Comparison of ENCODE assay signal across 8 cellular contexts in the genomic region with DNA sequence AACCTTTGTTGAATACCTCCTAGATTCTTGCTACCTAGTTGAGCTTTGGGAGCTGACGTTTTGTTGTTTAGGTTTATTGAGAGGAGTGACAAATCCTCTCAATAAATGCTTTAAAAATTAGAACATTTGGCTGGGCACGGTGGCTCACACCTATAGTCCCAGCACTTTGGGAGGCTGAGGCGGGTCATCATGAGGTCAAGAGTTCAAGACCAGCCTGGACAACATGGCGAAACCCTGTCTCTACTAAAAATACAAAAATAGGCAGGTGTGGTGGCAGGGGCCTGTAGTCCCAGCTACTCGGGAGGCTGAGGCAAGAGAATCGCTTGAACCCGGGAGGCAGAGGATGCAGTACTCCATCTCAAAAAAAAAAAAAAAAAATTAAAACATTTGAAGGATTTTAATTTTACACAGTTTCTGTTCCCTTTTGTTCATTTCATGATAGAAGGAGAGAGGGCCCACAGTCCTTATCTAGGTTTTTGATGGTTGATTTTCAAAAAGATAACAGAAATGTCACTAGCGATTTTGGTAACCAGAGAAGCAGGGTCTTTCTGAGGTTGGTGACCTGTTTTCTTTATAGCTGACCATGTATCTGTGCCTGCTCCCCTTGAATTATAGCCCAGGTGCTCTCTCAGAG. TPM values are rescaled to one million over a fixed set of nuclear protein-coding genes. Genes with fewer than 3 reads are reported as not detected.
A peak's percentile ranks its signal among the peaks of the same experiment; 100 is the strongest.
DNase-seq lines count a peak whose midpoint lies in the region; ATAC-seq, FAIRE-seq and TF ChIP-seq lines count a peak whose summit lies in the region.

No MANE protein-coding gene starts in this region.

- TF ChIP-seq CTCF in IMR-90 (conservative IDR thresholded peaks at IDR 0.05; ENCODE audit: low read depth, low read length): no peak
- TF ChIP-seq CTCF in chondrocyte (IDR thresholded peaks at IDR 0.05): no peak
- TF ChIP-seq CTCF in sigmoid colon (IDR thresholded peaks at IDR 0.05): no peak

- H3K27me3 ChIP-seq in IMR-90 (ENCODE audit: control insufficient read depth, insufficient read depth, low read length): no peaks in the 10 kb centered on the region
- no peaks in the 10 kb centered on the region for H3K27me3 ChIP-seq in sigmoid colon
- no peaks in the 10 kb centered on the region for H3K27me3 ChIP-seq in mesendoderm (ENCODE audit: insufficient read depth, low read length, poor library complexity)

- H2BK20ac ChIP-seq in IMR-90 (ENCODE audit: low read depth, low read length): peak overlapping the region; percentile 36; the same call in 1 of the 2 replicates

- H2AK9ac ChIP-seq in IMR-90 (replicated peaks; ENCODE audit: low read depth, low read length, poor library complexity): peak overlapping the region; percentile 89

- peak overlapping the region in 1 of 2 experiments; percentile 26; a peak in 1 of 4 replicates for H4K8ac ChIP-seq in IMR-90 (ENCODE audit: low read depth in 2 of 2, low read length in 2 of 2)
- H4K8ac ChIP-seq in mesendoderm (ENCODE audit: low read depth, low read length): no peak overlapping the region

- H3K4me1 ChIP-seq in IMR-90 (ENCODE audit: control insufficient read depth, insufficient read depth, low read length) (peaks cover 12% of the 10 kb centered on the region), sigmoid colon (peaks cover 0 to 59% (median 31%) of the 10 kb centered on the region in 4 donors), mesendoderm (ENCODE audit: control insufficient read depth, low read depth, low read length) (peaks cover 4% of the 10 kb centered on the region)

- H4K20me1 ChIP-seq in IMR-90 (ENCODE audit: insufficient read depth, low read length): peaks cover 27% of the 10 kb centered on the region

- DNase-seq in IMR-90: no peak
- DNase-seq in chondrocyte (ENCODE audit: low spot score): no peak
- DNase-seq in sigmoid colon: no peak
- no peak for DNase-seq in urothelium cell line (ENCODE audit: low spot score)
- no peak for DNase-seq in DMS79 (lab: John Stamatoyannopoulos, UW)
- DNase-seq in mesendoderm: no peak
- no peak for DNase-seq in RKO (ENCODE audit: low spot score)

- H3K4me2 ChIP-seq in IMR-90 (ENCODE audit: low read depth, low read length) (no peak overlapping the region), mesendoderm (ENCODE audit: low read length) (no peak overlapping the region)

- no CpG with 5 or more reads among the region's 8 CpGs for WGBS in IMR-90 (ENCODE audit: extremely low coverage in 2 of 2, insufficient read length in 1 of 2), 2 experiments
- WGBS in sigmoid colon, 2 donors: 65 to 87% methylated on average over 8 of the region's 8 CpGs
- WGBS in mesendoderm (ENCODE audit: extremely low coverage, insufficient coverage, low lambda C conversion rate): no CpG with 5 or more reads among the region's 8 CpGs

- H3K4me1 Mint-ChIP-seq in chondrocyte (ENCODE audit: low read depth): peaks cover 28% of the 10 kb centered on the region

- H3K27ac Mint-ChIP-seq in chondrocyte (ENCODE audit: unreplicated experiment): peak overlapping the region; percentile 82

- H3K4me3 Mint-ChIP-seq in chondrocyte (ENCODE audit: unreplicated experiment): peak overlapping the region; percentile 32

- no peaks in the 10 kb centered on the region for H3K9me3 Mint-ChIP-seq in chondrocyte (ENCODE audit: low read depth)

- H3K27ac ChIP-seq in IMR-90 (ENCODE audit: insufficient read depth, low read length) (peak overlapping the region; percentile 4; the same call in 1 of the 2 replicates), sigmoid colon (peak overlapping the region in 3 of 4 donors; percentile 17 to 52 (median 35)), mesendoderm (ENCODE audit: low read depth, low read length) (no peak overlapping the region)

- H3K9me1 ChIP-seq in IMR-90 (ENCODE audit: insufficient read depth, low read length): peaks cover 14% of the 10 kb centered on the region

- FAIRE-seq in urothelium cell line (lab: Jason Lieb, UNC): no peak

- H3K36me3 ChIP-seq in IMR-90 (ENCODE audit: control insufficient read depth, insufficient read depth, low read length) (peaks cover 25% of the 10 kb centered on the region), sigmoid colon (peaks cover 0 to 48% (median 2%) of the 10 kb centered on the region in 4 donors), mesendoderm (ENCODE audit: control insufficient read depth, insufficient read depth, low read length) (peaks cover 3% of the 10 kb centered on the region)

- peaks cover 56 to 91% of the 10 kb centered on the region in 2 experiments for H3K79me1 ChIP-seq in IMR-90 (ENCODE audit: low read depth in 1 of 2, low read length in 2 of 2)
- H3K79me1 ChIP-seq in mesendoderm (ENCODE audit: low read length): peaks cover 23% of the 10 kb centered on the region

- no peak for ATAC-seq in IMR-90 (ENCODE audit: low read depth)

- peak overlapping the region; percentile 9; the same call in 1 of the 2 replicates for H2AK5ac ChIP-seq in IMR-90 (ENCODE audit: low read depth, low read length)
- H2AK5ac ChIP-seq in mesendoderm (ENCODE audit: low read length): no peak overlapping the region

- intact Hi-C loops in IMR-90 (cut with micrococcal nuclease) (no loop called here), sigmoid colon (cut with DNase I) (loop anchor here (5.0 kb wide), 1 partner anchor 39 kb away; no protein-coding TSS in a partner anchor)

- H3K4me3 ChIP-seq in GM08714 (ENCODE audit: low read length): peak overlapping the region; percentile 38; the same call in 1 of the 2 replicates
- H3K4me3 ChIP-seq in IMR-90 (ENCODE audit: insufficient read depth, low read depth, low read length): no peak overlapping the region
- H3K4me3 ChIP-seq in sigmoid colon: no peak overlapping the region
- no peak overlapping the region for H3K4me3 ChIP-seq in mesendoderm (ENCODE audit: low read length)

- H4K5ac ChIP-seq in IMR-90 (ENCODE audit: low read depth, low read length) (no peak overlapping the region), mesendoderm (ENCODE audit: low read length) (no peak overlapping the region)

- TF ChIP-seq POLR2A in IMR-90 (IDR thresholded peaks at IDR 0.05; ENCODE audit: low read depth, low read length) (no peak), sigmoid colon (IDR thresholded peaks at IDR 0.05) (no peak)

- H3K23ac ChIP-seq in IMR-90 (ENCODE audit: low read depth, low read length) (peak overlapping the region; percentile 68; the same call in 1 of the 2 replicates), mesendoderm (ENCODE audit: low read length) (no peak overlapping the region)

- peaks cover 22% of the 10 kb centered on the region for H3K36me3 Mint-ChIP-seq in chondrocyte (ENCODE audit: low read depth)

- H3K9ac ChIP-seq in IMR-90 (ENCODE audit: low read depth, low read length): no peak overlapping the region
- H3K9ac ChIP-seq in mesendoderm (ENCODE audit: low read length): no peak overlapping the region

- in situ Hi-C loops in IMR-90 (cut with MboI; ENCODE audit: low sequenced_read_pairs): no loop called here

- H3K27me3 Mint-ChIP-seq in chondrocyte (ENCODE audit: low read depth): no peaks in the 10 kb centered on the region

- peak overlapping the region; percentile 20; the same call in 1 of the 2 replicates for H3K14ac ChIP-seq in IMR-90 (replicated peaks; ENCODE audit: low read depth, low read length)

- H4K91ac ChIP-seq in IMR-90 (ENCODE audit: insufficient read depth, low read depth, low read length): no peak overlapping the region

- POLR2A ChIA-PET in IMR-90 (lab: Charles Lee; ENCODE audit: unreplicated experiment): no interaction called here

- no peak overlapping the region for H2BK15ac ChIP-seq in IMR-90 (ENCODE audit: low read depth, low read length)
- no peak overlapping the region for H2BK15ac ChIP-seq in mesendoderm (replicated peaks; ENCODE audit: low read depth)

- dilution Hi-C loops in IMR-90 (cut with HindIII; ENCODE audit: low sequenced_read_pairs, unreplicated experiment): no loop called here

- TF ChIP-seq EP300 in sigmoid colon (IDR thresholded peaks at IDR 0.05): no peak

- H2AFZ ChIP-seq in IMR-90 (replicated peaks; ENCODE audit: low read length, poor library complexity): peak overlapping the region; percentile 62

- H3K9me3 ChIP-seq in IMR-90 (ENCODE audit: control insufficient read depth, insufficient read depth, low read length): no peaks in the 10 kb centered on the region
- no peaks in the 10 kb centered on the region for H3K9me3 ChIP-seq in sigmoid colon

- no peak overlapping the region for H3K18ac ChIP-seq in IMR-90 (ENCODE audit: low read depth, low read length)
- no peak overlapping the region for H3K18ac ChIP-seq in mesendoderm (ENCODE audit: low read length)

- CTCF ChIA-PET in IMR-90 (lab: Yijun Ruan, JAX): no interaction called here

- H2BK5ac ChIP-seq in IMR-90 (ENCODE audit: low read depth, low read length, poor library complexity, severe bottlenecking) (peak overlapping the region; percentile 99), mesendoderm (ENCODE audit: low read length) (no peak overlapping the region)

- TF ChIP-seq RAD21 in IMR-90 (IDR thresholded peaks at IDR 0.05; ENCODE audit: low read length): no peak

- H3K79me2 ChIP-seq in mesendoderm (ENCODE audit: control insufficient read depth, insufficient read depth, low read length): peaks cover 19% of the 10 kb centered on the region

- H2BK120ac ChIP-seq in IMR-90 (ENCODE audit: low read depth, low read length) (peak overlapping the region; percentile 17; the same call in 1 of the 2 replicates), mesendoderm (ENCODE audit: low read depth, low read length) (no peak overlapping the region)

- H3K4ac ChIP-seq in IMR-90 (ENCODE audit: low read depth, low read length) (peak overlapping the region; percentile 93; the same call in 1 of the 2 replicates), mesendoderm (ENCODE audit: low read depth, low read length) (no peak overlapping the region)

- no TSS peak for BruUV-seq in IMR-90 (replicated peaks; lab: Mats Ljungman, UMichigan)

- H3K56ac ChIP-seq in IMR-90 (ENCODE audit: extremely low read depth, insufficient read depth, low read length): no peak overlapping the region
- no peak overlapping the region for H3K56ac ChIP-seq in mesendoderm (ENCODE audit: low read length)

RNA-seq across cellular contexts. Expression of a gene that starts 44.2 kb away (rescaled TPM):
- total RNA-seq in IMR-90 (2012; rRNA removed) (8.6 and 10.6 TPM in 2 replicates), chondrocyte (11.2 to 15.8 TPM (median 12.4 TPM) in 3 replicates), sigmoid colon (10 to 100 TPM in 3 of 4 donors, 1 to 10 TPM in 1; 9.6 to 24.9 (median 14.1) TPM)
- polyA plus RNA-seq in IMR-90 (2012; rRNA removed) (6.9 and 7.2 TPM in 2 replicates), sigmoid colon (10 to 100 TPM in 1 of 3 donors, 1 to 10 TPM in 2; 5.1 to 12.1 (median 7.2) TPM)
- 7.4 and 11.3 TPM in 2 replicates for polyA plus RNA-seq in IMR-90 (2012; cell fraction: cytosol; rRNA removed)
- 10.5 and 15.8 TPM in 2 replicates for polyA plus RNA-seq in IMR-90 (2012; cell fraction: nucleus; rRNA removed; ENCODE audit: low replicate concordance)
- 3.6 TPM for polyA plus RNA-seq in mesendoderm (2013, experiment 1 of 2)
- 3.5 TPM for polyA plus RNA-seq in mesendoderm (2013, experiment 2 of 2)

RNA-seq across cellular contexts. Expression of a gene that starts 47.7 kb away (rescaled TPM):
- total RNA-seq in IMR-90 (2012; rRNA removed) (14.0 and 16.7 TPM in 2 replicates), chondrocyte (56.1 to 59.5 TPM (median 57.2 TPM) in 3 replicates), sigmoid colon (10 to 100 TPM; 20.7 to 47.1 (median 24.7) TPM)
- polyA plus RNA-seq in IMR-90 (2012; rRNA removed) (39.4 and 40.7 TPM in 2 replicates), sigmoid colon (10 to 100 TPM in 2 of 3 donors, 1 to 10 TPM in 1; 7.2 to 36.7 (median 11.1) TPM)
- polyA plus RNA-seq in IMR-90 (2012; cell fraction: cytosol; rRNA removed): 21.1 and 38.8 TPM in 2 replicates
- polyA plus RNA-seq in IMR-90 (2012; cell fraction: nucleus; rRNA removed; ENCODE audit: low replicate concordance): 89.6 and 144 TPM in 2 replicates
- 96.8 TPM for polyA plus RNA-seq in mesendoderm (2013, experiment 1 of 2)
- polyA plus RNA-seq in mesendoderm (2013, experiment 2 of 2): 97.9 TPM
